Comparison of ENCODE assay signal across 30 cellular contexts in genomic region chr17:52678211-52678610, GRCh38.
"Had no signal": no experiment of that assay in that cellular context is flagged by ENCODE, and none has a peak within 500 bp of the region (broad histone marks: within the 10 kb centered on the region; RNA-seq: fewer than 3 reads in every experiment).

No MANE protein-coding gene starts in this region.

- H3K36me3 Mint-ChIP-seq: activated naive CD4-positive, alpha-beta T cell treated with anti-CD3 and anti-CD28 coated beads, Interleukin-2, amount 10 ng/mL, durations not matched to agents 7 days and 5 days had no signal

- DNase-seq: activated CD4-positive, alpha-beta memory T cell treated with anti-CD3 and anti-CD28 coated beads for 36 hours; activated CD4-positive, alpha-beta T cell treated with anti-CD3 and anti-CD28 coated beads for 48 hours; activated CD8-positive, alpha-beta memory T cell treated with anti-CD3 and anti-CD28 coated beads, Interleukin-2, amount 50 U/mL, for 4 hours; activated effector memory CD4-positive, alpha-beta T cell treated with anti-CD3 and anti-CD28 coated beads, Interleukin-2, amount 50 U/mL, for 16 hours; activated naive CD4-positive, alpha-beta T cell treated with anti-CD3 and anti-CD28 coated beads, Interleukin-2, amount 10 ng/mL, durations not matched to agents 7 days and 5 days; activated T-cell treated with anti-CD3 and anti-CD28 coated beads, Interleukin-2, amount 50 U/mL, for 1 hour; amniotic stem cell; brain microvascular endothelial cell; cortex of kidney; effector memory CD8-positive, alpha-beta T cell; head of caudate nucleus; hippocampal formation; kidney glomerular epithelial cell; left lung; mucosa of descending colon; posterior cingulate gyrus; retina; stimulated activated CD4-positive, alpha-beta T cell treated with anti-CD3 and anti-CD28 coated beads, Interleukin-15, amount 100 ng/mL, for 24 hours; stimulated activated CD4-positive, alpha-beta T cell treated with anti-CD3 and anti-CD28 coated beads, Interleukin-2, amount 100 ng/mL, for 24 hours; stimulated activated naive B cell treated with anti-CD40 and anti-IgM and Interleukin-4, amounts not matched to agents 10 μg/mL and 1 μg/mL and 100 μg/mL, for 72 hours; stomach; T-helper 9 cell; thyroid gland; upper lobe of right lung; WERI-Rb-1 had no signal

- H3K4me3 Mint-ChIP-seq: activated CD4-positive, alpha-beta memory T cell treated with anti-CD3 and anti-CD28 coated beads for 36 hours; activated naive CD4-positive, alpha-beta T cell treated with anti-CD3 and anti-CD28 coated beads, Interleukin-2, amount 10 ng/mL, durations not matched to agents 7 days and 5 days; activated T-helper 1 cell treated with anti-CD3 and anti-CD28 coated beads, Interleukin-12 subunit alpha, Interleukin-12 subunit beta, Interleukin-2, Interleukin-4 antibody, amounts not matched to agents 30 ng/mL and 10 ng/mL and 1 ng/mL, durations not matched to agents 14 hours and 24 hours and 36 hours; effector memory CD8-positive, alpha-beta T cell; natural killer cell treated with Interleukin-12 subunit alpha and Interleukin-12 subunit beta and Interleukin-15 and Interleukin-18, amount 100 ng/mL, for 72 hours; stimulated activated naive B cell treated with anti-CD40 and anti-IgM and Interleukin-4, amounts not matched to agents 10 μg/mL and 1 μg/mL and 100 μg/mL, for 72 hours; T-helper 1 cell treated with Interleukin-12 subunit alpha and Interleukin-12 subunit beta and Interleukin-4 antibody, amounts not matched to agents 30 μg/mL and 1 μg/mL, for 36 hours had no signal

- H3K9me3 ChIP-seq: thyroid gland had no signal

- FAIRE-seq: astrocyte had no signal

- H3K27me3 Mint-ChIP-seq: activated CD4-positive, alpha-beta memory T cell treated with anti-CD3 and anti-CD28 coated beads for 36 hours; activated naive CD4-positive, alpha-beta T cell treated with anti-CD3 and anti-CD28 coated beads, Interleukin-2, amount 10 ng/mL, durations not matched to agents 7 days and 5 days; effector memory CD8-positive, alpha-beta T cell; natural killer cell treated with Interleukin-12 subunit alpha and Interleukin-12 subunit beta and Interleukin-15 and Interleukin-18, amount 100 ng/mL, for 72 hours; stimulated activated naive B cell treated with anti-CD40 and anti-IgM and Interleukin-4, amounts not matched to agents 10 μg/mL and 1 μg/mL and 100 μg/mL, for 72 hours had no signal

- H3K27ac Mint-ChIP-seq: activated CD4-positive, alpha-beta memory T cell treated with anti-CD3 and anti-CD28 coated beads for 36 hours; activated naive CD4-positive, alpha-beta T cell treated with anti-CD3 and anti-CD28 coated beads, Interleukin-2, amount 10 ng/mL, durations not matched to agents 7 days and 5 days; activated T-helper 1 cell treated with anti-CD3 and anti-CD28 coated beads, Interleukin-12 subunit alpha, Interleukin-12 subunit beta, Interleukin-2, Interleukin-4 antibody, amounts not matched to agents 30 ng/mL and 10 ng/mL and 1 ng/mL, durations not matched to agents 14 hours and 24 hours and 36 hours; effector memory CD8-positive, alpha-beta T cell; natural killer cell treated with Interleukin-12 subunit alpha and Interleukin-12 subunit beta and Interleukin-15 and Interleukin-18, amount 100 ng/mL, for 72 hours; stimulated activated naive B cell treated with anti-CD40 and anti-IgM and Interleukin-4, amounts not matched to agents 10 μg/mL and 1 μg/mL and 100 μg/mL, for 72 hours; T-helper 1 cell treated with Interleukin-12 subunit alpha and Interleukin-12 subunit beta and Interleukin-4 antibody, amounts not matched to agents 30 μg/mL and 1 μg/mL, for 36 hours had no signal

- H3K4me3 ChIP-seq: left lung, lung, mucosa of descending colon, stomach, thyroid gland, upper lobe of right lung had no signal

- H3K4me1 ChIP-seq: left lung, stomach, thyroid gland, upper lobe of right lung had no signal

- H3K36me3 ChIP-seq: brain microvascular endothelial cell, left lung, stomach, thyroid gland, upper lobe of right lung, WERI-Rb-1 had no signal

- H3K4me1 Mint-ChIP-seq: activated naive CD4-positive, alpha-beta T cell treated with anti-CD3 and anti-CD28 coated beads, Interleukin-2, amount 10 ng/mL, durations not matched to agents 7 days and 5 days; stimulated activated naive B cell treated with anti-CD40 and anti-IgM and Interleukin-4, amounts not matched to agents 10 μg/mL and 1 μg/mL and 100 μg/mL, for 72 hours had no signal

- H3K27ac ChIP-seq: brain microvascular endothelial cell, left lung, stomach, thyroid gland, upper lobe of right lung, WERI-Rb-1 had no signal
